1 cellular context compared by ENCODE assay signal in genomic region chr11:119106564-119107537, GRCh38.
TF ChIP-seq lines count a peak whose summit lies in the region.

C2CD2L (plus strand) TSS chr11:119107344; CDS start chr11:119107742, 398 bp downstream.

TF ChIP-seq in GM12878, 131 proteins besides CTCF, POLR2A, EP300 and RAD21 (continued from another document and continues in another):
- TF ChIP-seq CEBPZ (IDR thresholded peaks at IDR 0.05; ENCODE audit: low read depth, low read length) = no peak
- no peak for TF ChIP-seq RUNX3 (IDR thresholded peaks at IDR 0.05; ENCODE audit: low read length)
- TF ChIP-seq FOS (IDR thresholded peaks at IDR 0.05; ENCODE audit: borderline replicate concordance, extremely low read depth, insufficient read length) = no peak
- no peak for TF ChIP-seq ZBTB33 (IDR thresholded peaks at IDR 0.05)
- TF ChIP-seq, protein P1, sequence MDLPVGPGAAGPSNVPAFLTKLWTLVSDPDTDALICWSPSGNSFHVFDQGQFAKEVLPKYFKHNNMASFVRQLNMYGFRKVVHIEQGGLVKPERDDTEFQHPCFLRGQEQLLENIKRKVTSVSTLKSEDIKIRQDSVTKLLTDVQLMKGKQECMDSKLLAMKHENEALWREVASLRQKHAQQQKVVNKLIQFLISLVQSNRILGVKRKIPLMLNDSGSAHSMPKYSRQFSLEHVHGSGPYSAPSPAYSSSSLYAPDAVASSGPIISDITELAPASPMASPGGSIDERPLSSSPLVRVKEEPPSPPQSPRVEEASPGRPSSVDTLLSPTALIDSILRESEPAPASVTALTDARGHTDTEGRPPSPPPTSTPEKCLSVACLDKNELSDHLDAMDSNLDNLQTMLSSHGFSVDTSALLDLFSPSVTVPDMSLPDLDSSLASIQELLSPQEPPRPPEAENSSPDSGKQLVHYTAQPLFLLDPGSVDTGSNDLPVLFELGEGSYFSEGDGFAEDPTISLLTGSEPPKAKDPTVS (IDR thresholded peaks at IDR 0.05; ENCODE audit: low read depth, low read length) = no peak
- no peak for TF ChIP-seq ZNF274 (IDR thresholded peaks at IDR 0.05; ENCODE audit: insufficient read depth, insufficient read length)
- TF ChIP-seq, protein P2, sequence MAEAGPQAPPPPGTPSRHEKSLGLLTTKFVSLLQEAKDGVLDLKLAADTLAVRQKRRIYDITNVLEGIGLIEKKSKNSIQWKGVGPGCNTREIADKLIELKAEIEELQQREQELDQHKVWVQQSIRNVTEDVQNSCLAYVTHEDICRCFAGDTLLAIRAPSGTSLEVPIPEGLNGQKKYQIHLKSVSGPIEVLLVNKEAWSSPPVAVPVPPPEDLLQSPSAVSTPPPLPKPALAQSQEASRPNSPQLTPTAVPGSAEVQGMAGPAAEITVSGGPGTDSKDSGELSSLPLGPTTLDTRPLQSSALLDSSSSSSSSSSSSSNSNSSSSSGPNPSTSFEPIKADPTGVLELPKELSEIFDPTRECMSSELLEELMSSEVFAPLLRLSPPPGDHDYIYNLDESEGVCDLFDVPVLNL (IDR thresholded peaks at IDR 0.05; ENCODE audit: low read depth, low read length) = no peak
- no peak for TF ChIP-seq USF1 (IDR thresholded peaks at IDR 0.05; ENCODE audit: borderline replicate concordance, extremely low read length, insufficient read depth, low read depth, low read length)
- no peak for TF ChIP-seq TCF3 (IDR thresholded peaks at IDR 0.05; ENCODE audit: borderline replicate concordance, insufficient read depth, low read depth, low read length)
- TF ChIP-seq CUX1 (IDR thresholded peaks at IDR 0.05; ENCODE audit: insufficient replicate concordance, low read depth, low read length) = no peak
- TF ChIP-seq, protein P3, sequence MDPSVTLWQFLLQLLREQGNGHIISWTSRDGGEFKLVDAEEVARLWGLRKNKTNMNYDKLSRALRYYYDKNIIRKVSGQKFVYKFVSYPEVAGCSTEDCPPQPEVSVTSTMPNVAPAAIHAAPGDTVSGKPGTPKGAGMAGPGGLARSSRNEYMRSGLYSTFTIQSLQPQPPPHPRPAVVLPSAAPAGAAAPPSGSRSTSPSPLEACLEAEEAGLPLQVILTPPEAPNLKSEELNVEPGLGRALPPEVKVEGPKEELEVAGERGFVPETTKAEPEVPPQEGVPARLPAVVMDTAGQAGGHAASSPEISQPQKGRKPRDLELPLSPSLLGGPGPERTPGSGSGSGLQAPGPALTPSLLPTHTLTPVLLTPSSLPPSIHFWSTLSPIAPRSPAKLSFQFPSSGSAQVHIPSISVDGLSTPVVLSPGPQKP (IDR thresholded peaks at IDR 0.05; ENCODE audit: low read depth, low read length) = peak; percentile 66
- no peak for TF ChIP-seq MTA2 (IDR thresholded peaks at IDR 0.05; ENCODE audit: low read depth)
- no peak for TF ChIP-seq STAT3 (IDR thresholded peaks at IDR 0.05; ENCODE audit: low read depth, low read length)
- TF ChIP-seq ZBED1 (IDR thresholded peaks at IDR 0.05; ENCODE audit: borderline replicate concordance) = no peak
- TF ChIP-seq CHD4 (IDR thresholded peaks at IDR 0.05) = no peak
- TF ChIP-seq ZBTB4 (CRISPR knock-in tag; IDR thresholded peaks at IDR 0.05) = no peak
- no peak for TF ChIP-seq SUPT20H (IDR thresholded peaks at IDR 0.05; ENCODE audit: borderline replicate concordance, control insufficient read depth, low read depth, low read length)
- no peak for TF ChIP-seq MAX (IDR thresholded peaks at IDR 0.05; ENCODE audit: low read depth, low read length)
- TF ChIP-seq, protein P4, sequence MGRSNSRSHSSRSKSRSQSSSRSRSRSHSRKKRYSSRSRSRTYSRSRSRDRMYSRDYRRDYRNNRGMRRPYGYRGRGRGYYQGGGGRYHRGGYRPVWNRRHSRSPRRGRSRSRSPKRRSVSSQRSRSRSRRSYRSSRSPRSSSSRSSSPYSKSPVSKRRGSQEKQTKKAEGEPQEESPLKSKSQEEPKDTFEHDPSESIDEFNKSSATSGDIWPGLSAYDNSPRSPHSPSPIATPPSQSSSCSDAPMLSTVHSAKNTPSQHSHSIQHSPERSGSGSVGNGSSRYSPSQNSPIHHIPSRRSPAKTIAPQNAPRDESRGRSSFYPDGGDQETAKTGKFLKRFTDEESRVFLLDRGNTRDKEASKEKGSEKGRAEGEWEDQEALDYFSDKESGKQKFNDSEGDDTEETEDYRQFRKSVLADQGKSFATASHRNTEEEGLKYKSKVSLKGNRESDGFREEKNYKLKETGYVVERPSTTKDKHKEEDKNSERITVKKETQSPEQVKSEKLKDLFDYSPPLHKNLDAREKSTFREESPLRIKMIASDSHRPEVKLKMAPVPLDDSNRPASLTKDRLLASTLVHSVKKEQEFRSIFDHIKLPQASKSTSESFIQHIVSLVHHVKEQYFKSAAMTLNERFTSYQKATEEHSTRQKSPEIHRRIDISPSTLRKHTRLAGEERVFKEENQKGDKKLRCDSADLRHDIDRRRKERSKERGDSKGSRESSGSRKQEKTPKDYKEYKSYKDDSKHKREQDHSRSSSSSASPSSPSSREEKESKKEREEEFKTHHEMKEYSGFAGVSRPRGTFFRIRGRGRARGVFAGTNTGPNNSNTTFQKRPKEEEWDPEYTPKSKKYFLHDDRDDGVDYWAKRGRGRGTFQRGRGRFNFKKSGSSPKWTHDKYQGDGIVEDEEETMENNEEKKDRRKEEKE (IDR thresholded peaks at IDR 0.05) = no peak
- TF ChIP-seq YBX1 (IDR thresholded peaks at IDR 0.05) = no peak
- no peak for TF ChIP-seq KLF5 (IDR thresholded peaks at IDR 0.05; ENCODE audit: partially characterized antibody)
- TF ChIP-seq CEBPB (IDR thresholded peaks at IDR 0.05; ENCODE audit: borderline replicate concordance in 1 of 2, low read depth in 2 of 2, low read length in 2 of 2) = no peak
- no peak for TF ChIP-seq RFX5 (IDR thresholded peaks at IDR 0.05; ENCODE audit: low read depth, low read length)
- TF ChIP-seq E4F1 (IDR thresholded peaks at IDR 0.05; ENCODE audit: borderline replicate concordance, partially characterized antibody) = no peak
